ENCODE assay signal across 1 cellular context in the genomic region with DNA sequence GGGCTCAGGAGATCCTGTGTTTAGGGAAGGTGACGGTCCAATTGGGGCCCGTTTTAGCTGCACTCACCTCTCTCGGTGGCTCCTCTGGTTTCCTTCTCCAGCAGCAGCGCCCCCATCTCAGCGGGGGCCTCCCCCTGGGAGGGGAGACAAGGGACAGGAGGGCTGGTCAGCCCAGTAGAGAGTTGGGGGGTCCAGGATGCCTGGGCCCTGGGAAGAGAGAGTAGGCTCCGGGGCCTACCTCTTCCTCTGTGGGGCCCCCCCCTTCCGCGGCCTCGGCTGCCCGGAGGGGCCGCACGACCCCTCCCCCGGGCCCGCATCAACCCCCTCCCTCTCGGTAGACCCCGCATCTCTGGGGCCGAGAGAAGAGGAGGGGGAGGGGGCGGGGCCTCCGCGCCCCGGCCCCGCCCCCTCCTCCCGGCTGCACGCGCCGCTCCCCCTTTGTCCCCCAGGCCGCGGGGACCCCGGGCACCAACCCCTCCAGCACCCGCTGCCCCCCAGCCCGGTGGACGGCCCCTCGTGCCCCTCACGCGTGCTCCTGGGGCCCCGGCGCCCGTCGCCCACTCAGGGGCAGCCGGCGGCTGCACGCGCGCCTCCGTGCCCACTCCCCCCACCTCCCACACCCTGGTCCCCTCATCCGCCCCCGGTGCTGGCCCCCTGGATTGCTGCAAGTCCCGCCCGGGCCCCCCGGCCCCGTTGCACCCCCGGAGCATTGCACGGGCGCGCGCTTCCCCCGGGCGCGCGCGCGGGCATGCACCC.
TF ChIP-seq lines count a peak whose summit lies in the region.

No MANE protein-coding gene starts in this region.

TF ChIP-seq in GM23338, 12 proteins besides CTCF, POLR2A, EP300 and RAD21 (continued from another document):
- TF ChIP-seq ZNF462 (CRISPR knock-in tag; IDR thresholded peaks at IDR 0.05) (no peak), EZH2phosphoT487 (IDR thresholded peaks at IDR 0.05; ENCODE audit: unreplicated experiment) (no peak), ZNF331 (CRISPR knock-in tag; IDR thresholded peaks at IDR 0.05; ENCODE audit: low read depth) (no peak)
